Comparison of ENCODE assay signal across 9 cellular contexts in genomic region chr18:74083071-74083954, GRCh38.
A peak's percentile ranks its signal among the peaks of the same experiment; 100 is the strongest.
DNase-seq lines count a peak whose midpoint lies in the region; ATAC-seq and TF ChIP-seq lines count a peak whose summit lies in the region.
"Had no signal": no experiment of that assay in that cellular context is flagged by ENCODE, and none has a peak within 500 bp of the region (broad histone marks: within the 10 kb centered on the region; RNA-seq: fewer than 3 reads in every experiment).

No MANE protein-coding gene starts in this region.

- ATAC-seq in activated T-cell treated with anti-CD3 and anti-CD28 coated beads, Interleukin-2, amount 50 U/mL, for 72 hours (replicated peaks in 1 of 2), result peak; percentile 63 to 68
- ATAC-seq in natural killer cell (peak in 2 of 3 donors; percentile 29 to 43), GM21619 (IDR thresholded peaks at IDR 0.05; ENCODE audit: unreplicated experiment) (no peak), GM19324 (IDR thresholded peaks at IDR 0.05; ENCODE audit: low FRiP score, unreplicated experiment) (no peak)

- H3K4me1 Mint-ChIP-seq in CD8-positive, alpha-beta memory T cell, result peaks cover 13 to 18% (median 15%) of the 10 kb centered on the region in 3 donors
- peaks cover 22% of the 10 kb centered on the region for H3K4me1 Mint-ChIP-seq in activated T-cell treated with anti-CD3 and anti-CD28 coated beads, Interleukin-2, amount 50 U/mL, for 72 hours (ENCODE audit: low read depth)
- H3K4me1 Mint-ChIP-seq in natural killer cell, result peaks cover 8 to 15% of the 10 kb centered on the region in 2 donors

- peak overlapping the region; percentile 77 to 98 (median 92) for H3K27ac Mint-ChIP-seq in CD8-positive, alpha-beta memory T cell
- H3K27ac Mint-ChIP-seq in activated T-cell treated with anti-CD3 and anti-CD28 coated beads, Interleukin-2, amount 50 U/mL, for 72 hours, result peak overlapping the region; percentile 87
- peak overlapping the region; percentile 78 to 89 for H3K27ac Mint-ChIP-seq in natural killer cell

- no peaks in the 10 kb centered on the region for H3K36me3 ChIP-seq in CD8-positive, alpha-beta memory T cell (ENCODE audit: insufficient read depth, low read length)
- no peaks in the 10 kb centered on the region for H3K36me3 ChIP-seq in KOPT-K1 (ENCODE audit: insufficient read depth, low read length)
- H3K36me3 ChIP-seq: uterus had no signal

- peak overlapping the region in 6 of 7 donors; percentile 55 to 85 (median 78) for H3K4me3 Mint-ChIP-seq in CD8-positive, alpha-beta memory T cell
- H3K4me3 Mint-ChIP-seq in activated T-cell treated with anti-CD3 and anti-CD28 coated beads, Interleukin-2, amount 50 U/mL, for 72 hours, result peak overlapping the region; percentile 86 to 91
- H3K4me3 Mint-ChIP-seq in natural killer cell, result no peak overlapping the region

- TF ChIP-seq CTCF in natural killer cell (IDR thresholded peaks at IDR 0.05), result no peak

- H3K4me1 ChIP-seq in CD8-positive, alpha-beta memory T cell (ENCODE audit: insufficient read depth, low read length), result peaks cover 20% of the 10 kb centered on the region
- H3K4me1 ChIP-seq: uterus had no signal

- H3K9me3 Mint-ChIP-seq in CD8-positive, alpha-beta memory T cell, result peaks cover 0 to 2% (median 0%) of the 10 kb centered on the region in 5 donors
- no peaks in the 10 kb centered on the region for H3K9me3 Mint-ChIP-seq in activated T-cell treated with anti-CD3 and anti-CD28 coated beads, Interleukin-2, amount 50 U/mL, for 72 hours
- no peaks in the 10 kb centered on the region for H3K9me3 Mint-ChIP-seq in natural killer cell

- H3K27me3 ChIP-seq in CD8-positive, alpha-beta memory T cell (ENCODE audit: insufficient read depth, low read length, poor library complexity, severe bottlenecking), result no peaks in the 10 kb centered on the region
- H3K27me3 ChIP-seq: uterus had no signal

- CTCF ChIA-PET in CD8-positive, alpha-beta memory T cell (lab: Charles Lee), result interaction anchor here (0.8 to 2.0 kb wide), 9 partner anchors 8 to 469 kb away, joined by 3 to 7 read pairs (median 3); no protein-coding TSS in a partner anchor

- POLR2A ChIA-PET in CD8-positive, alpha-beta memory T cell (lab: Charles Lee), result interaction anchor here (0.6 to 1.3 kb wide), 2 partner anchors 66 to 80 kb away, joined by 4 read pairs; partner anchors contain the start of gene TIMM21

- H3K4me3 ChIP-seq in CD8-positive, alpha-beta memory T cell (ENCODE audit: low read length), result peak overlapping the region; percentile 30
- H3K4me3 ChIP-seq: uterus had no signal

- peaks cover 0 to 6% of the 10 kb centered on the region in 2 donors for H3K27me3 Mint-ChIP-seq in CD8-positive, alpha-beta memory T cell
- no peaks in the 10 kb centered on the region for H3K27me3 Mint-ChIP-seq in activated T-cell treated with anti-CD3 and anti-CD28 coated beads, Interleukin-2, amount 50 U/mL, for 72 hours (ENCODE audit: low read depth)
- peaks cover 0 to 6% of the 10 kb centered on the region in 2 donors for H3K27me3 Mint-ChIP-seq in natural killer cell (ENCODE audit: low read depth in 2 of 2)

- no peak overlapping the region for H3K27ac ChIP-seq in CD8-positive, alpha-beta memory T cell (ENCODE audit: low read depth, low read length)
- H3K27ac ChIP-seq in KOPT-K1 (ENCODE audit: low read depth, low read length, poor library complexity, severe bottlenecking), result peak overlapping the region; percentile 24
- H3K27ac ChIP-seq: uterus had no signal

- intact Hi-C loops in natural killer cell (cut with micrococcal nuclease), result no loop called here

- peak in 1 of 5 donors; percentile 38 for DNase-seq in CD8-positive, alpha-beta memory T cell
- peak; percentile 35 to 42 for DNase-seq in activated T-cell treated with anti-CD3 and anti-CD28 coated beads, Interleukin-2, amount 50 U/mL, for 72 hours
- DNase-seq in natural killer cell (no peak), DMS153 treated with DMSO at 0.1 percent for 48 hours (lab: John Stamatoyannopoulos, UW; ENCODE audit: unreplicated experiment) (no peak), LoVo (ENCODE audit: low spot score) (no peak)
- DNase-seq: uterus had no signal

- no peaks in the 10 kb centered on the region for H3K9me3 ChIP-seq in CD8-positive, alpha-beta memory T cell (ENCODE audit: low read length)
- no peaks in the 10 kb centered on the region for H3K9me3 ChIP-seq in KOPT-K1 (ENCODE audit: insufficient read depth, low read length, poor library complexity, severe bottlenecking)
- H3K9me3 ChIP-seq: uterus had no signal

- no peaks in the 10 kb centered on the region for H3K36me3 Mint-ChIP-seq in CD8-positive, alpha-beta memory T cell
- no peaks in the 10 kb centered on the region for H3K36me3 Mint-ChIP-seq in activated T-cell treated with anti-CD3 and anti-CD28 coated beads, Interleukin-2, amount 50 U/mL, for 72 hours (ENCODE audit: insufficient read depth in 2 of 2)
- H3K36me3 Mint-ChIP-seq in natural killer cell, result no peaks in the 10 kb centered on the region

Comparison
In these comparisons a context has a peak if more than half of its experiments do, and no peak if none do; other contexts are left out.
1. DNase-seq: peak in activated T-cell treated with anti-CD3 and anti-CD28 coated beads, Interleukin-2, amount 50 U/mL, for 72 hours (2 of 2); none in natural killer cell (single experiment), DMS153 treated with DMSO at 0.1 percent for 48 hours (single experiment) and LoVo (single experiment).
2. ATAC-seq: peak in activated T-cell treated with anti-CD3 and anti-CD28 coated beads, Interleukin-2, amount 50 U/mL, for 72 hours (2 of 2) and natural killer cell (2 of 3); none in GM21619 (single experiment) and GM19324 (single experiment).
3. Peak in every context shown above with its lines, with median percentiles within 50 percentile points of each other: H3K27ac Mint-ChIP-seq.